1 cellular context compared by ENCODE assay signal in the genomic region with DNA sequence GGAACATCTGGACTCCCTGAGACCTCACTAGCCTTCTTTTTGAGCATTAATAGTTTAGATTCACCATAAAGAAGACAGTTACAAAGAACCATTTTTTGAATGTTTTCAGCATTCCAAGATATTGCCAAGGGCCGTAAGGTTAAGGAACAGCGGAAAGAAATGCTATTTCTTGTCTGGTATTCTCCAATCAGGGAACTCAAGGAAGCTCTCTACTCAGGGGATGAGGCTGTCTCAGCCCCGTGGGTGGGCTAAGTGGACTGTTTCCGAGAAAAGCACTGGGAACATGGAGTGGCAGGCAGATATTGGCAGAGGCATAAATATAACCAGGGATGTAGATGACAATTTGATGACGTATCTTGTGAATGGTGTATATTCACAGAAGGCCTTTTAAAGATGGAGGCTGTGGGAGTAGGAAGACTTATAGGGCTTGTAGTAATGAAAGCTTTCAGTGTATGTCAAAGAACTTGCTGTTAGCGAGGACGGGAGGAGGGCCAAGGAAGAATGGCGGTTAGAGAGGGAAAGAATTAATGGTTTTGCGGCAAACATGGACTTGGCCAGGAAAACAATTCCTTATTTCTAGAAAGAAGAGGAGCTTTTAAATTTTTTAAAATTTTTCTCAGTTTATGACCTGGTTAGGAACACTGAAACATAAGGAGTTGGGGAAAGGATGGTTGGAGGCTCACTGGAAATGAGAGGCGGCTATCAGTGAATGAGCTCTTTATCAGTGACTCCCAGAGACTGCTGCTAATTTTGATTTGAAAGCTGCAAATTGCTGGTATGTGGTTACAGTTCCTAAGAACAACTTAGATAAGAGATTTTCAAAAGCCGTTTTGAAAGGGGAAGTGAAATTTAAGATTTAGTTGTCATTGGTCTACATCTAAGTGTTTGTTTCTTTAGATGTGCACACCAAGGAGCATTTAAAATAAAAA.
TF ChIP-seq lines count a peak whose summit lies in the region.

No MANE protein-coding gene starts in this region.

TF ChIP-seq in GM12878, 131 proteins besides CTCF, POLR2A, EP300 and RAD21 (continued from another document):
- TF ChIP-seq, protein P1, sequence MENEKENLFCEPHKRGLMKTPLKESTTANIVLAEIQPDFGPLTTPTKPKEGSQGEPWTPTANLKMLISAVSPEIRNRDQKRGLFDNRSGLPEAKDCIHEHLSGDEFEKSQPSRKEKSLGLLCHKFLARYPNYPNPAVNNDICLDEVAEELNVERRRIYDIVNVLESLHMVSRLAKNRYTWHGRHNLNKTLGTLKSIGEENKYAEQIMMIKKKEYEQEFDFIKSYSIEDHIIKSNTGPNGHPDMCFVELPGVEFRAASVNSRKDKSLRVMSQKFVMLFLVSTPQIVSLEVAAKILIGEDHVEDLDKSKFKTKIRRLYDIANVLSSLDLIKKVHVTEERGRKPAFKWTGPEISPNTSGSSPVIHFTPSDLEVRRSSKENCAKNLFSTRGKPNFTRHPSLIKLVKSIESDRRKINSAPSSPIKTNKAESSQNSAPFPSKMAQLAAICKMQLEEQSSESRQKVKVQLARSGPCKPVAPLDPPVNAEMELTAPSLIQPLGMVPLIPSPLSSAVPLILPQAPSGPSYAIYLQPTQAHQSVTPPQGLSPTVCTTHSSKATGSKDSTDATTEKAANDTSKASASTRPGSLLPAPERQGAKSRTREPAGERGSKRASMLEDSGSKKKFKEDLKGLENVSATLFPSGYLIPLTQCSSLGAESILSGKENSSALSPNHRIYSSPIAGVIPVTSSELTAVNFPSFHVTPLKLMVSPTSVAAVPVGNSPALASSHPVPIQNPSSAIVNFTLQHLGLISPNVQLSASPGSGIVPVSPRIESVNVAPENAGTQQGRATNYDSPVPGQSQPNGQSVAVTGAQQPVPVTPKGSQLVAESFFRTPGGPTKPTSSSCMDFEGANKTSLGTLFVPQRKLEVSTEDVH (IDR thresholded peaks at IDR 0.05; ENCODE audit: low read depth, partially characterized antibody) = no peak
- no peak for TF ChIP-seq RB1 (IDR thresholded peaks at IDR 0.05; ENCODE audit: borderline replicate concordance)
- TF ChIP-seq, protein P2, sequence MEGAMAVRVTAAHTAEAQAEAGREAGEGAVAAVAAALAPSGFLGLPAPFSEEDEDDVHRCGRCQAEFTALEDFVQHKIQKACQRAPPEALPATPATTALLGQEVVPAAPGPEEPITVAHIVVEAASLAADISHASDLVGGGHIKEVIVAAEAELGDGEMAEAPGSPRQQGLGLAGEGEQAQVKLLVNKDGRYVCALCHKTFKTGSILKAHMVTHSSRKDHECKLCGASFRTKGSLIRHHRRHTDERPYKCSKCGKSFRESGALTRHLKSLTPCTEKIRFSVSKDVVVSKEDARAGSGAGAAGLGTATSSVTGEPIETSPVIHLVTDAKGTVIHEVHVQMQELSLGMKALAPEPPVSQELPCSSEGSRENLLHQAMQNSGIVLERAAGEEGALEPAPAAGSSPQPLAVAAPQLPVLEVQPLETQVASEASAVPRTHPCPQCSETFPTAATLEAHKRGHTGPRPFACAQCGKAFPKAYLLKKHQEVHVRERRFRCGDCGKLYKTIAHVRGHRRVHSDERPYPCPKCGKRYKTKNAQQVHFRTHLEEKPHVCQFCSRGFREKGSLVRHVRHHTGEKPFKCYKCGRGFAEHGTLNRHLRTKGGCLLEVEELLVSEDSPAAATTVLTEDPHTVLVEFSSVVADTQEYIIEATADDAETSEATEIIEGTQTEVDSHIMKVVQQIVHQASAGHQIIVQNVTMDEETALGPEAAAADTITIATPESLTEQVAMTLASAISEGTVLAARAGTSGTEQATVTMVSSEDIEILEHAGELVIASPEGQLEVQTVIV (IDR thresholded peaks at IDR 0.05; ENCODE audit: borderline replicate concordance, partially characterized antibody) = no peak
- TF ChIP-seq ZNF592 (IDR thresholded peaks at IDR 0.05) = no peak
- TF ChIP-seq, protein P3, sequence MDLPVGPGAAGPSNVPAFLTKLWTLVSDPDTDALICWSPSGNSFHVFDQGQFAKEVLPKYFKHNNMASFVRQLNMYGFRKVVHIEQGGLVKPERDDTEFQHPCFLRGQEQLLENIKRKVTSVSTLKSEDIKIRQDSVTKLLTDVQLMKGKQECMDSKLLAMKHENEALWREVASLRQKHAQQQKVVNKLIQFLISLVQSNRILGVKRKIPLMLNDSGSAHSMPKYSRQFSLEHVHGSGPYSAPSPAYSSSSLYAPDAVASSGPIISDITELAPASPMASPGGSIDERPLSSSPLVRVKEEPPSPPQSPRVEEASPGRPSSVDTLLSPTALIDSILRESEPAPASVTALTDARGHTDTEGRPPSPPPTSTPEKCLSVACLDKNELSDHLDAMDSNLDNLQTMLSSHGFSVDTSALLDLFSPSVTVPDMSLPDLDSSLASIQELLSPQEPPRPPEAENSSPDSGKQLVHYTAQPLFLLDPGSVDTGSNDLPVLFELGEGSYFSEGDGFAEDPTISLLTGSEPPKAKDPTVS (IDR thresholded peaks at IDR 0.05; ENCODE audit: low read depth, low read length) = no peak
- TF ChIP-seq PBX3 (IDR thresholded peaks at IDR 0.05; ENCODE audit: insufficient replicate concordance, low read depth, low read length) = no peak
